Comparison of ENCODE assay signal across 11 cellular contexts in the genomic region with DNA sequence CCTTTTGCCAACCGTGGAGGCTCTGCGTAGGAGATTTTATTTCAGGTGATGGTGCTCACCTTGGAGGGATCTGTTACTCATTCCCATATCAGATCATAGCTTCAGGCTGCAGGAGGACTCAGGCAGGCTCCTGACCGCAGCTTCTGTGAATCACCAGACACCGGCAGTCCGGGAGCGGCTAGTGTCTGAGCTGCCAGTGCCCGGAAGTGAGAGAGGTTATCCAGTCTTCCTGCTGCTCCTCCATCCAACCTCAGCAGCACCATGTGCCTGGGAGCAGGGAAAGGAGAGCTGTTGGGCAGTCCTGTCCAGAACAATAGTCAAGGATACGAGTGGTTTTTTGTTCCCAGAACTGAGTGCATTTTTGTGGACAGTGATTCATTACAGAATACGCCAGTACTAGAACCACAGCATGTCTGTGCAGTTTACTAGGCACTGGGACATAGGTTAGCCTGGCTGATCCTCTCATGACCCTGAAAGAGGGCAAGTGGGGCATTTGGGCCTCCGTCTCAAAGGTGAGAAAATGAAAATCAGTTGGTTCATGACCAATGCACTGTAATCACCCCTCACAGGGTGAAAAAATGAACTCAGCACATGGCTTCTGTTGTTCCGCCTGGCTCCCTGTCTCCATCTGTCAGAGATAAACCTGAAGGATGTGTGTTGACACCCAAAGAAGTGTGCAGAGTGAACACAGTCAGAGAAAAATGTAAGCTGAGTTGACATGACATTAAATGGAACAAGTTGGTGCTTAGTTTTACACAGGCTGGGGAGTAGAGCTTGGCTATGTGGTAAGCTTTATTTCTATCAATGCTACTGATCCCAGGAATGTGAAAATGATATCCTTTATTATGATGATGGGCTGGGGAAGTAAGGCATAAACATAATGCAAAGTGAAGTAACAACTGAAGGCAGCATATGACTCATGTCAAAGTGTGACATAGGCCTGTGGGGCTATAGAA. TPM values are rescaled to one million over a fixed set of nuclear protein-coding genes. Genes with fewer than 3 reads are reported as not detected.
DNase-seq lines count a peak whose midpoint lies in the region; ATAC-seq, FAIRE-seq and TF ChIP-seq lines count a peak whose summit lies in the region.
"Had no signal": no experiment of that assay in that cellular context is flagged by ENCODE, and none has a peak within 500 bp of the region (broad histone marks: within the 10 kb centered on the region; RNA-seq: fewer than 3 reads in every experiment).

No MANE protein-coding gene starts in this region.

- H3K4me1 ChIP-seq in SJCRH30: no peaks in the 10 kb centered on the region
- H3K4me1 ChIP-seq in psoas muscle: peaks cover 35% of the 10 kb centered on the region
- H3K4me1 ChIP-seq in small intestine (ENCODE audit: control insufficient read depth in 2 of 2, insufficient read depth in 1 of 2, low read depth in 1 of 2, low read length in 1 of 2): no peaks in the 10 kb centered on the region

- H3K4me3 ChIP-seq in SJCRH30 (no peak overlapping the region), fibroblast of mammary gland (ENCODE audit: control insufficient read depth, low read depth, low read length) (no peak overlapping the region), psoas muscle (no peak overlapping the region), small intestine (ENCODE audit: low read depth in 1 of 2, low read length in 2 of 2) (no peak overlapping the region)

- no peak for FAIRE-seq in small intestine (lab: Jason Lieb, UNC)
- FAIRE-seq: endometrium had no signal

- no peaks in the 10 kb centered on the region for H3K36me3 ChIP-seq in SJCRH30
- H3K36me3 ChIP-seq in psoas muscle (ENCODE audit: insufficient read depth in 1 of 2, low read depth in 1 of 2): no peaks in the 10 kb centered on the region
- no peaks in the 10 kb centered on the region for H3K36me3 ChIP-seq in small intestine (ENCODE audit: control insufficient read depth in 2 of 2, insufficient read depth in 2 of 2, low read length in 2 of 2)
- H3K36me3 ChIP-seq: neutrophil had no signal

- 58 to 81% (median 61%) methylated on average over 11 of the region's 11 CpGs for WGBS in psoas muscle, 3 donors
- 63 to 65% (median 63%) methylated on average over 11 of the region's 11 CpGs for WGBS in small intestine, 3 donors

- H3K9me3 ChIP-seq in SJCRH30 (replicated peaks) (no peaks in the 10 kb centered on the region), psoas muscle (no peaks in the 10 kb centered on the region), small intestine (ENCODE audit: control insufficient read depth, low read depth) (no peaks in the 10 kb centered on the region)
- H3K9me3 ChIP-seq: neutrophil had no signal

- DNase-seq in EL (peak; percentile 99), SJCRH30 (peak; percentile 26 to 29), fibroblast of mammary gland (ENCODE audit: low read depth) (peak; percentile 100), psoas muscle (peak; percentile 67 to 68), NCI-H1417 treated with DMSO at 0.1 percent for 48 hours (lab: John Stamatoyannopoulos, UW) (no peak), small intestine (no peak)
- DNase-seq in activated CD4-positive, CD25-positive, alpha-beta regulatory T cell treated with anti-CD3 and anti-CD28 coated beads, Interleukin-2, amount 50 U/mL, for 72 hours: no peak
- DNase-seq: stimulated activated naive B cell treated with anti-CD40 and anti-IgM and Interleukin-4, amounts not matched to agents 10 μg/mL and 1 μg/mL and 100 μg/mL, for 72 hours had no signal

- intact Hi-C loops in psoas muscle (cut with DNase I): loop anchor here (10.0 kb wide), 2 partner anchors 95 to 115 kb away; no protein-coding TSS in a partner anchor

- ATAC-seq in psoas muscle: peak; percentile 63 to 89 (median 78)
- no peak for ATAC-seq in GM21447 (IDR thresholded peaks at IDR 0.05; ENCODE audit: unreplicated experiment)
- ATAC-seq: stimulated activated naive B cell treated with anti-CD40 and anti-IgM and Interleukin-4, amounts not matched to agents 10 μg/mL and 1 μg/mL and 100 μg/mL, for 72 hours had no signal

- H3K27me3 ChIP-seq in SJCRH30 (no peaks in the 10 kb centered on the region), psoas muscle (ENCODE audit: insufficient read depth in 3 of 3, low read length in 2 of 3) (no peaks in the 10 kb centered on the region), small intestine (ENCODE audit: control insufficient read depth in 2 of 2, insufficient read depth in 2 of 2, low read length in 2 of 2) (peaks cover 0 to 5% of the 10 kb centered on the region in 2 donors)

- H3K27ac ChIP-seq in SJCRH30: no peak overlapping the region; the same call in 1 of the 2 replicates
- peak overlapping the region; percentile 39 for H3K27ac ChIP-seq in psoas muscle
- H3K27ac ChIP-seq in small intestine (ENCODE audit: low read depth in 1 of 2, low read length in 1 of 2): no peak overlapping the region
- H3K27ac ChIP-seq: neutrophil had no signal

- no peak for TF ChIP-seq CTCF in fibroblast of mammary gland (conservative IDR thresholded peaks at IDR 0.05; ENCODE audit: control insufficient read depth, insufficient read depth, low read depth, low read length)
- TF ChIP-seq CTCF in psoas muscle (IDR thresholded peaks at IDR 0.05): no peak

RNA-seq across cellular contexts. Expression of a gene that starts 12.2 kb away (rescaled TPM):
- total RNA-seq in SJCRH30 (2014; rRNA removed; shearing (Covaris generic)): 0.10 and 0.15 TPM in 2 replicates
- 10 to 100 TPM; 20.2 to 98.2 (median 33.5) TPM for total RNA-seq in psoas muscle
- polyA plus RNA-seq in psoas muscle (10 to 100 TPM in 2 of 3 donors, 1 to 10 TPM in 1; 5.4 to 13.7 (median 10.8) TPM), small intestine (1 to 10 TPM in 2 of 3 donors, under 1 TPM in 1; 0.22 to 8.1 (median 1.9) TPM)

Comparison
In these comparisons a context has a peak if more than half of its experiments do, and no peak if none do; other contexts are left out.
1. DNase-seq: peak in EL (single experiment), SJCRH30 (2 of 2), fibroblast of mammary gland (single experiment) and psoas muscle (2 of 2); none in activated CD4-positive, CD25-positive, alpha-beta regulatory T cell treated with anti-CD3 and anti-CD28 coated beads, Interleukin-2, amount 50 U/mL, for 72 hours (single experiment), NCI-H1417 treated with DMSO at 0.1 percent for 48 hours (single experiment) and small intestine (single experiment).
2. RNA of a gene that starts 12.2 kb away (total RNA-seq): 20.2 to 98.2 TPM in psoas muscle; 0.10 to 0.15 TPM in SJCRH30; every median in the first group is over 10 times any median in the second.